19 cellular contexts compared by ENCODE assay signal in genomic region chr9:113611461-113612215, GRCh38.
DNase-seq lines count a peak whose midpoint lies in the region; ATAC-seq, FAIRE-seq and TF ChIP-seq lines count a peak whose summit lies in the region.
"Had no signal": no experiment of that assay in that cellular context is flagged by ENCODE, and none has a peak within 500 bp of the region (broad histone marks: within the 10 kb centered on the region; RNA-seq: fewer than 3 reads in every experiment).

No MANE protein-coding gene starts in this region.

- no peak overlapping the region for H2BK120ac ChIP-seq in IMR-90 (ENCODE audit: low read depth, low read length)

- no peak overlapping the region for H3K18ac ChIP-seq in IMR-90 (ENCODE audit: low read depth, low read length)

- H3K9me1 ChIP-seq in IMR-90 (ENCODE audit: insufficient read depth, low read length): peaks cover 28% of the 10 kb centered on the region

- H3K79me2 ChIP-seq in astrocyte (ENCODE audit: insufficient read depth, low read length): no peaks in the 10 kb centered on the region

- H3K14ac ChIP-seq in IMR-90 (replicated peaks; ENCODE audit: low read depth, low read length): no peak overlapping the region

- no peaks in the 10 kb centered on the region for H3K9me3 Mint-ChIP-seq in astrocyte (ENCODE audit: unreplicated experiment)
- H3K9me3 Mint-ChIP-seq in nephron: no peaks in the 10 kb centered on the region
- H3K9me3 Mint-ChIP-seq: CD4-positive, CD25-positive, alpha-beta regulatory T cell had no signal

- dilution Hi-C loops in IMR-90 (cut with HindIII; ENCODE audit: low sequenced_read_pairs, unreplicated experiment): no loop called here

- H3K4me1 ChIP-seq in IMR-90 (ENCODE audit: control insufficient read depth, insufficient read depth, low read length) (peaks cover 26% of the 10 kb centered on the region), astrocyte (ENCODE audit: insufficient read depth, low read length) (peaks cover 21% of the 10 kb centered on the region), spleen (peaks cover 11 to 64% (median 36%) of the 10 kb centered on the region in 6 donors)
- H3K4me1 ChIP-seq in effector memory CD4-positive, alpha-beta T cell (ENCODE audit: control insufficient read depth, insufficient read depth, low read length, poor library complexity, severe bottlenecking): no peaks in the 10 kb centered on the region

- H3K27ac ChIP-seq in IMR-90 (ENCODE audit: insufficient read depth, low read length) (no peak overlapping the region), astrocyte (ENCODE audit: low read depth, low read length) (no peak overlapping the region), spleen (peak overlapping the region in 1 of 8 donors; percentile 68)
- H3K27ac ChIP-seq in effector memory CD4-positive, alpha-beta T cell (ENCODE audit: insufficient read depth, low read length, poor library complexity, severe bottlenecking): no peak overlapping the region
- H3K27ac ChIP-seq: SJCRH30 had no signal

- H2AK9ac ChIP-seq in IMR-90 (replicated peaks; ENCODE audit: low read depth, low read length, poor library complexity): no peak overlapping the region

- H3K4ac ChIP-seq in IMR-90 (ENCODE audit: low read depth, low read length): no peak overlapping the region; the same call in 1 of the 2 replicates

- H3K4me2 ChIP-seq in IMR-90 (ENCODE audit: low read depth, low read length): no peak overlapping the region
- H3K4me2 ChIP-seq in astrocyte (ENCODE audit: low read length): no peak overlapping the region

- H3K9ac ChIP-seq in IMR-90 (ENCODE audit: low read depth, low read length) (no peak overlapping the region), astrocyte (ENCODE audit: low read length) (no peak overlapping the region)

- H3K36me3 Mint-ChIP-seq in astrocyte (ENCODE audit: low read depth, unreplicated experiment) (no peaks in the 10 kb centered on the region), nephron (ENCODE audit: low read depth) (no peaks in the 10 kb centered on the region)
- H3K36me3 Mint-ChIP-seq: CD4-positive, CD25-positive, alpha-beta regulatory T cell had no signal

- H3K23ac ChIP-seq in IMR-90 (ENCODE audit: low read depth, low read length): no peak overlapping the region

- H3K79me1 ChIP-seq in IMR-90 (ENCODE audit: low read depth in 1 of 2, low read length in 2 of 2): peaks cover 0 to 5% of the 10 kb centered on the region in 2 experiments; a peak in 1 of 4 replicates

- H3K4me1 Mint-ChIP-seq in astrocyte (ENCODE audit: low read depth, unreplicated experiment): peaks cover 34% of the 10 kb centered on the region
- peaks cover 56% of the 10 kb centered on the region for H3K4me1 Mint-ChIP-seq in nephron
- H3K4me1 Mint-ChIP-seq: CD4-positive, CD25-positive, alpha-beta regulatory T cell had no signal

- intact Hi-C loops in IMR-90 (cut with micrococcal nuclease) (no loop called here), spleen (cut with DNase I; ENCODE audit: low total_unique reads) (no loop called here)

- TF ChIP-seq POLR2A in IMR-90 (IDR thresholded peaks at IDR 0.05; ENCODE audit: low read depth, low read length): no peak
- no peak for TF ChIP-seq POLR2A in spleen (IDR thresholded peaks at IDR 0.05)

- H3K27me3 Mint-ChIP-seq in astrocyte (ENCODE audit: low read depth, unreplicated experiment) (peaks cover 2% of the 10 kb centered on the region), nephron (ENCODE audit: low read depth) (peaks cover 10% of the 10 kb centered on the region)
- H3K27me3 Mint-ChIP-seq: B cell; CD4-positive, CD25-positive, alpha-beta regulatory T cell had no signal

- BruUV-seq in IMR-90 (replicated peaks; lab: Mats Ljungman, UMichigan): no TSS peak

- H3K27ac Mint-ChIP-seq in astrocyte (ENCODE audit: unreplicated experiment): peak overlapping the region; percentile 48
- peak overlapping the region; percentile 54 to 88 (median 86) for H3K27ac Mint-ChIP-seq in nephron
- H3K27ac Mint-ChIP-seq: B cell had no signal

- H4K91ac ChIP-seq in IMR-90 (ENCODE audit: insufficient read depth, low read depth, low read length): no peak overlapping the region

- no peaks in the 10 kb centered on the region for H3K27me3 ChIP-seq in IMR-90 (ENCODE audit: control insufficient read depth, insufficient read depth, low read length)
- no peaks in the 10 kb centered on the region for H3K27me3 ChIP-seq in astrocyte (ENCODE audit: insufficient read depth, low read length)
- H3K27me3 ChIP-seq in spleen (replicated peaks in 1 of 7): no peaks in the 10 kb centered on the region
- H3K27me3 ChIP-seq in effector memory CD4-positive, alpha-beta T cell (replicated peaks; ENCODE audit: control insufficient read depth, insufficient read depth, low read length, poor library complexity, severe bottlenecking): no peaks in the 10 kb centered on the region
- H3K27me3 ChIP-seq: SJCRH30 had no signal

- DNase-seq in IMR-90 (no peak), astrocyte (ENCODE audit: low read depth) (no peak), spleen (peak; percentile 47), NCI-H524 treated with DMSO at 0.1 percent for 48 hours (lab: John Stamatoyannopoulos, UW) (no peak), NCI-H774 (lab: John Stamatoyannopoulos, UW) (no peak)
- no peak for DNase-seq in effector memory CD4-positive, alpha-beta T cell
- DNase-seq: CD4-positive, CD25-positive, alpha-beta regulatory T cell; DMS53; HCEC 1CT; Karpas-422; MM.1S; NCI-H1092 treated with DMSO at 0.1 percent for 48 hours; NCI-H1694; NCI-H345; NCI-H69; PC-3; SJCRH30 had no signal

- H3K4me3 Mint-ChIP-seq in astrocyte (ENCODE audit: unreplicated experiment) (no peak overlapping the region), nephron (no peak overlapping the region)
- H3K4me3 Mint-ChIP-seq: B cell; CD4-positive, CD25-positive, alpha-beta regulatory T cell had no signal

- no peak overlapping the region for H2BK5ac ChIP-seq in IMR-90 (ENCODE audit: low read depth, low read length, poor library complexity, severe bottlenecking)

- no peak overlapping the region for H4K8ac ChIP-seq in IMR-90 (ENCODE audit: low read depth in 2 of 2, low read length in 2 of 2)

- H3K9me3 ChIP-seq in IMR-90 (ENCODE audit: control insufficient read depth, insufficient read depth, low read length): no peaks in the 10 kb centered on the region
- H3K9me3 ChIP-seq in astrocyte (ENCODE audit: insufficient read depth, low read depth, low read length): no peaks in the 10 kb centered on the region
- no peaks in the 10 kb centered on the region for H3K9me3 ChIP-seq in spleen
- no peaks in the 10 kb centered on the region for H3K9me3 ChIP-seq in effector memory CD4-positive, alpha-beta T cell (ENCODE audit: control insufficient read depth, low read length)
- H3K9me3 ChIP-seq: SJCRH30 had no signal

- POLR2A ChIA-PET in IMR-90 (lab: Charles Lee; ENCODE audit: unreplicated experiment): no interaction called here

- in situ Hi-C loops in IMR-90 (cut with MboI; ENCODE audit: low sequenced_read_pairs): no loop called here

- no peak overlapping the region; the same call in 2 of the 3 replicates for H2BK15ac ChIP-seq in IMR-90 (ENCODE audit: low read depth, low read length)

- 90% methylated on average over 2 of the region's 6 CpGs; no CpG with 5 or more reads in 1 of the 2 experiments for WGBS in IMR-90 (ENCODE audit: extremely low coverage in 2 of 2, insufficient read length in 1 of 2), 2 experiments
- 73 to 95% (median 86%) methylated on average over 6 of the region's 6 CpGs for WGBS in spleen, 5 donors

- H3K36me3 ChIP-seq in IMR-90 (ENCODE audit: control insufficient read depth, insufficient read depth, low read length): no peaks in the 10 kb centered on the region
- H3K36me3 ChIP-seq in astrocyte (ENCODE audit: insufficient read depth, low read length): no peaks in the 10 kb centered on the region
- no peaks in the 10 kb centered on the region for H3K36me3 ChIP-seq in spleen
- no peaks in the 10 kb centered on the region for H3K36me3 ChIP-seq in effector memory CD4-positive, alpha-beta T cell (ENCODE audit: control insufficient read depth, insufficient read depth, low read length)
- H3K36me3 ChIP-seq: SJCRH30 had no signal

- 0 out of 2 replicates have a peak overlapping the region, but pooled peaks have one; percentile 58 for H2AK5ac ChIP-seq in IMR-90 (ENCODE audit: low read depth, low read length)

- ATAC-seq in IMR-90 (ENCODE audit: low read depth): no peak
- ATAC-seq: PC-3 had no signal

- H2BK20ac ChIP-seq in IMR-90 (ENCODE audit: low read depth, low read length): no peak overlapping the region

- no peak for FAIRE-seq in astrocyte (lab: Jason Lieb, UNC)

- H4K20me1 ChIP-seq in IMR-90 (ENCODE audit: insufficient read depth, low read length) (no peaks in the 10 kb centered on the region), astrocyte (ENCODE audit: insufficient read depth, low read length) (no peaks in the 10 kb centered on the region)

- no peak for TF ChIP-seq RAD21 in IMR-90 (IDR thresholded peaks at IDR 0.05; ENCODE audit: low read length)

- no peak overlapping the region for H3K56ac ChIP-seq in IMR-90 (ENCODE audit: extremely low read depth, insufficient read depth, low read length)

- no peak for TF ChIP-seq CTCF in IMR-90 (conservative IDR thresholded peaks at IDR 0.05; ENCODE audit: low read depth, low read length)
- no peak for TF ChIP-seq CTCF in astrocyte (IDR thresholded peaks at IDR 0.05; ENCODE audit: insufficient read depth, low read depth, low read length)
- no peak for TF ChIP-seq CTCF in nephron (IDR thresholded peaks at IDR 0.05; ENCODE audit: unreplicated experiment in 3 of 3)
- no peak for TF ChIP-seq CTCF in spleen (IDR thresholded peaks at IDR 0.05 in 8 of 11, conservative IDR thresholded peaks at IDR 0.05 in 3 of 11)

- CTCF ChIA-PET in IMR-90 (lab: Yijun Ruan, JAX): no interaction called here

- H3K4me3 ChIP-seq in IMR-90 (ENCODE audit: insufficient read depth, low read depth, low read length) (no peak overlapping the region), astrocyte (ENCODE audit: insufficient read depth, low read depth, low read length) (no peak overlapping the region), spleen (no peak overlapping the region)
- H3K4me3 ChIP-seq in effector memory CD4-positive, alpha-beta T cell (ENCODE audit: insufficient read depth, low read depth, low read length, poor library complexity, severe bottlenecking): no peak overlapping the region
- H3K4me3 ChIP-seq: SJCRH30 had no signal

- H4K5ac ChIP-seq in IMR-90 (ENCODE audit: low read depth, low read length): no peak overlapping the region

- no peak overlapping the region for H2AFZ ChIP-seq in IMR-90 (replicated peaks; ENCODE audit: low read length, poor library complexity)
- no peak overlapping the region for H2AFZ ChIP-seq in astrocyte (ENCODE audit: low read depth, low read length)

TF ChIP-seq in IMR-90, 13 proteins besides CTCF, POLR2A, EP300 and RAD21 (continues in another document):
- TF ChIP-seq CEBPB (IDR thresholded peaks at IDR 0.05; ENCODE audit: low read depth, low read length) (no peak), MXI1 (IDR thresholded peaks at IDR 0.05; ENCODE audit: borderline replicate concordance, low read depth, low read length) (no peak), BHLHE40 (IDR thresholded peaks at IDR 0.05; ENCODE audit: low read depth, low read length) (no peak)
